8 cellular contexts compared by ENCODE assay signal in genomic region chr10:24463683-24464426, GRCh38.
DNase-seq lines count a peak whose midpoint lies in the region; ATAC-seq and TF ChIP-seq lines count a peak whose summit lies in the region.

No MANE protein-coding gene starts in this region.

- no peaks in the 10 kb centered on the region for H3K27me3 ChIP-seq in gastrocnemius medialis

- TF ChIP-seq POLR2A in gastrocnemius medialis (IDR thresholded peaks at IDR 0.05): no peak

- no peaks in the 10 kb centered on the region for H3K36me3 ChIP-seq in gastrocnemius medialis

- ATAC-seq in HG02678 (IDR thresholded peaks at IDR 0.05; ENCODE audit: unreplicated experiment) (peak; percentile 62), gastrocnemius medialis (peak; percentile 55 to 67)

- DNase-seq in activated CD8-positive, alpha-beta memory T cell treated with anti-CD3 and anti-CD28 coated beads, Interleukin-2, amount 50 U/mL, for 24 hours (ENCODE audit: extremely low read depth): peak; percentile 2
- no peak for DNase-seq in activated CD8-positive, alpha-beta memory T cell treated with anti-CD3 and anti-CD28 coated beads for 24 hours
- DNase-seq in RPMI7951 (ENCODE audit: low read depth) (peak; percentile 99), epithelial cell of esophagus (ENCODE audit: low read depth) (peak; percentile 99), gastrocnemius medialis (peak; percentile 47 to 80), mesenteric fat pad (ENCODE audit: low spot score) (no peak), middle frontal gyrus (ENCODE audit: extremely low spot score, low spot score) (no peak)

- H3K27ac ChIP-seq in gastrocnemius medialis: peak overlapping the region; percentile 69 to 87 (median 83)

- H3K9me3 ChIP-seq in gastrocnemius medialis: no peaks in the 10 kb centered on the region

- peaks cover 88 to 98% of the 10 kb centered on the region in 2 donors for H3K4me1 ChIP-seq in gastrocnemius medialis

- TF ChIP-seq CTCF in epithelial cell of esophagus (IDR thresholded peaks at IDR 0.05; ENCODE audit: insufficient read depth, low read depth, low read length, missing control alignments) (no peak), gastrocnemius medialis (IDR thresholded peaks at IDR 0.05 in 4 of 5, conservative IDR thresholded peaks at IDR 0.05 in 1 of 5) (no peak)

- in situ Hi-C loops in gastrocnemius medialis (cut with MboI; ENCODE audit: low sequenced_read_pairs in 4 of 4): no loop called here

- intact Hi-C loops in gastrocnemius medialis (cut with DNase I; ENCODE audit: low total_unique reads): loop anchor here (2.0 kb wide), 1 partner anchor 49 kb away; no protein-coding TSS in a partner anchor

- H3K4me3 ChIP-seq in epithelial cell of esophagus (ENCODE audit: low read length) (peak overlapping the region; percentile 16), gastrocnemius medialis (no peak overlapping the region)

Comparison
In these comparisons a context has a peak if more than half of its experiments do, and no peak if none do; other contexts are left out.
1. DNase-seq: peak in activated CD8-positive, alpha-beta memory T cell treated with anti-CD3 and anti-CD28 coated beads, Interleukin-2, amount 50 U/mL, for 24 hours (single experiment), RPMI7951 (single experiment), epithelial cell of esophagus (single experiment) and gastrocnemius medialis (2 of 2); none in activated CD8-positive, alpha-beta memory T cell treated with anti-CD3 and anti-CD28 coated beads for 24 hours (single experiment), mesenteric fat pad (single experiment) and middle frontal gyrus (single experiment).